ENCODE assay signal across 9 cellular contexts in the genomic region with DNA sequence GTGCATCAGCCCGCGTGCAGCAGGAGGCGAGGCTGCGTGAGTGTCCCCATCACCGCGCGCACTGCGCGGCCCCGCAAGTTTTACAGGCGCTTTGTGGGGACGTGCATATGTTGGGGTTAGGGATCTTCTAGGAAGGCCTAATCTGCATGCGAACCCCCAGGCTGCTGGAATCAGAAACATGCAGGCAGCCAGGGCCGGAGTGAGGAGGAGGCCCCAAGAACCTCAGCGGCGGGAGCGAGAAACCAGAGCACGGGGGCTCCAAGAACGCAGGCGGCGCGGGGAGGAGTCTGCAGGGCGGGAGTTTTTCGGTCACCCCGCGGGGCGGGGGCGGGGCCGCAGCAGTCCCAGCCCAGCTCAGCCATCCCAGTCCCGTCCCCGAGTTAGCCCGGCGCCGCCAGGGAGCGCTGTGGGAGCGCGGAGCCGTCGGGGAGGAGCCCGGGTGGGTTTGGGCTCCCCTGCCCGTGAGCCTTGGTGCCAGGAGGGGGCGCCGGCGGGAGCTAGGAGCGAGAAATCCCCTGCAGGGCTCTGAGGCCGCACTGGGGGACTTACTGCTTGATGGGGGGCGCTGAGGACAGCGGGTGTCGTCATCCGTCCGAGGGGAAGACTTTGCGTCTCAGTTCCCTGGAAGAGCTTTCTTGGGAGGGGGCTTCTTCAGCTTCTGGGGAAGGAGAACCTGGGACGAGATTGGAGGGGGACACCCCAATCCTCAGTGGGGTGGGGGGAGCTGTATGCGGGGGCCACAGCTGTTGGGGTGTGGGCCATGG. TPM values are rescaled to one million over a fixed set of nuclear protein-coding genes. Genes with fewer than 3 reads are reported as not detected.
DNase-seq lines count a peak whose midpoint lies in the region; ATAC-seq and TF ChIP-seq lines count a peak whose summit lies in the region.
"Had no signal": no experiment of that assay in that cellular context is flagged by ENCODE, and none has a peak within 500 bp of the region (broad histone marks: within the 10 kb centered on the region; RNA-seq: fewer than 3 reads in every experiment).

No MANE protein-coding gene starts in this region.

- no peaks in the 10 kb centered on the region for H3K9me2 ChIP-seq in Loucy (replicated peaks; ENCODE audit: low read depth, low read length)

- H3K27ac Mint-ChIP-seq in activated T-helper 2 cell treated with anti-CD3 and anti-CD28 coated beads, Interferon-gamma antibody, Interleukin-2, Interleukin-4, amounts not matched to agents 10 μg/mL and 5 μg/mL and 100 μg/mL, durations not matched to agents 14 hours and 24 hours and 36 hours = peak overlapping the region; percentile 62

- H3K4me3 ChIP-seq in Loucy (ENCODE audit: low read length, poor library complexity, severe bottlenecking) (peak overlapping the region; percentile 71), fibroblast of villous mesenchyme (ENCODE audit: low read depth, low read length) (peak overlapping the region; percentile 41), osteoblast (ENCODE audit: insufficient read depth, low read length) (peak overlapping the region; percentile 61), testis (peak overlapping the region in 1 of 2 donors; percentile 27)

- H3K4me1 ChIP-seq in Loucy (ENCODE audit: insufficient read depth, low read length, poor library complexity, severe bottlenecking) = peaks cover 5% of the 10 kb centered on the region
- H3K4me1 ChIP-seq in osteoblast (ENCODE audit: insufficient read depth, low read length) = peaks cover 5% of the 10 kb centered on the region
- peaks cover 42% of the 10 kb centered on the region for H3K4me1 ChIP-seq in testis

- H3K79me2 ChIP-seq in Loucy (ENCODE audit: insufficient read depth, low read length) (no peaks in the 10 kb centered on the region), osteoblast (ENCODE audit: insufficient read depth, low read length) (no peaks in the 10 kb centered on the region)

- TF ChIP-seq POLR2A in Raji (IDR thresholded peaks at IDR 0.05; ENCODE audit: insufficient read depth, low read depth, low read length) (0 out of 2 replicates have a peak, but pooled peaks have one; percentile 23), testis (IDR thresholded peaks at IDR 0.05) (no peak)

- H3K27me3 Mint-ChIP-seq in activated T-helper 2 cell treated with anti-CD3 and anti-CD28 coated beads, Interferon-gamma antibody, Interleukin-2, Interleukin-4, amounts not matched to agents 10 μg/mL and 5 μg/mL and 100 μg/mL, durations not matched to agents 14 hours and 24 hours and 36 hours (ENCODE audit: low read depth) = peaks cover 21% of the 10 kb centered on the region

- peaks cover 16% of the 10 kb centered on the region for H3K4me1 Mint-ChIP-seq in activated T-helper 2 cell treated with anti-CD3 and anti-CD28 coated beads, Interferon-gamma antibody, Interleukin-2, Interleukin-4, amounts not matched to agents 10 μg/mL and 5 μg/mL and 100 μg/mL, durations not matched to agents 14 hours and 24 hours and 36 hours (ENCODE audit: low read depth)

- H3K4me2 ChIP-seq in Loucy (ENCODE audit: low read depth, low read length, poor library complexity, severe bottlenecking) (peak overlapping the region; percentile 91), osteoblast (ENCODE audit: insufficient read depth, low read length) (peak overlapping the region; percentile 78)

- H3K27me3 ChIP-seq in Loucy (ENCODE audit: insufficient read depth, low read length, poor library complexity, severe bottlenecking) = no peaks in the 10 kb centered on the region
- peaks cover 29% of the 10 kb centered on the region for H3K27me3 ChIP-seq in osteoblast (ENCODE audit: insufficient read depth, low read length)
- H3K27me3 ChIP-seq in testis = no peaks in the 10 kb centered on the region

- 1 to 4% methylated on average over 13 to 36 of the region's 54 CpGs for WGBS in testis, 2 donors

- no peaks in the 10 kb centered on the region for H4K20me1 ChIP-seq in Loucy (ENCODE audit: insufficient read depth, low read length, poor library complexity, severe bottlenecking)
- H4K20me1 ChIP-seq in osteoblast (ENCODE audit: insufficient read depth, low read length) = no peaks in the 10 kb centered on the region

- TF ChIP-seq CTCF in Loucy (conservative IDR thresholded peaks at IDR 0.05; ENCODE audit: low read length) (peak; percentile 98), fibroblast of villous mesenchyme (IDR thresholded peaks at IDR 0.05; ENCODE audit: insufficient read depth, low read depth, low read length) (peak; percentile 99), osteoblast (IDR thresholded peaks at IDR 0.05; ENCODE audit: extremely low read depth, low read depth, low read length) (peak; percentile 80), testis (IDR thresholded peaks at IDR 0.05) (peak; percentile 67 to 81 (median 77))

- H3K4me3 Mint-ChIP-seq in activated T-helper 2 cell treated with anti-CD3 and anti-CD28 coated beads, Interferon-gamma antibody, Interleukin-2, Interleukin-4, amounts not matched to agents 10 μg/mL and 5 μg/mL and 100 μg/mL, durations not matched to agents 14 hours and 24 hours and 36 hours (ENCODE audit: low read depth) = peak overlapping the region; percentile 73

- no peaks in the 10 kb centered on the region for H3K36me3 Mint-ChIP-seq in activated T-helper 2 cell treated with anti-CD3 and anti-CD28 coated beads, Interferon-gamma antibody, Interleukin-2, Interleukin-4, amounts not matched to agents 10 μg/mL and 5 μg/mL and 100 μg/mL, durations not matched to agents 14 hours and 24 hours and 36 hours (ENCODE audit: low read depth)

- intact Hi-C loops in activated T-helper 2 cell treated with anti-CD3 and anti-CD28 coated beads, Interferon-gamma antibody, Interleukin-2, Interleukin-4, amounts not matched to agents 10 μg/mL and 5 μg/mL and 100 μg/mL, durations not matched to agents 14 hours and 24 hours and 36 hours (cut with micrococcal nuclease) = loop anchor here (1.0 to 10.0 kb wide), 2 partner anchors 100 to 161 kb away; a partner anchor contains a TSS
- intact Hi-C loops in testis (cut with DNase I; ENCODE audit: low total_unique reads) = no loop called here

- H3K9ac ChIP-seq in Loucy (ENCODE audit: low read depth, low read length, poor library complexity, severe bottlenecking) = peak overlapping the region; percentile 73

- no peaks in the 10 kb centered on the region for H3K9me3 Mint-ChIP-seq in activated T-helper 2 cell treated with anti-CD3 and anti-CD28 coated beads, Interferon-gamma antibody, Interleukin-2, Interleukin-4, amounts not matched to agents 10 μg/mL and 5 μg/mL and 100 μg/mL, durations not matched to agents 14 hours and 24 hours and 36 hours

- H3K27ac ChIP-seq in osteoblast (ENCODE audit: low read depth, low read length) (no peak overlapping the region), testis (no peak overlapping the region)
- H3K27ac ChIP-seq: epithelial cell of prostate had no signal

- ATAC-seq in GM21529 (IDR thresholded peaks at IDR 0.05; ENCODE audit: unreplicated experiment) = peak; percentile 73

- no peaks in the 10 kb centered on the region for H3F3A ChIP-seq in Loucy (ENCODE audit: low read depth)

- H3K9me3 ChIP-seq in Loucy (ENCODE audit: insufficient read depth, low read depth, low read length) = no peaks in the 10 kb centered on the region
- H3K9me3 ChIP-seq in osteoblast (ENCODE audit: low read depth, low read length) = no peaks in the 10 kb centered on the region
- no peaks in the 10 kb centered on the region for H3K9me3 ChIP-seq in testis

- H3K36me3 ChIP-seq in Loucy (ENCODE audit: insufficient read depth, low read length) (no peaks in the 10 kb centered on the region), osteoblast (ENCODE audit: insufficient read depth, low read length) (no peaks in the 10 kb centered on the region), testis (ENCODE audit: low read depth, missing control alignments) (no peaks in the 10 kb centered on the region)

- DNase-seq in CMK (ENCODE audit: low read depth) (peak; percentile 89), fibroblast of villous mesenchyme (ENCODE audit: low read depth) (peak; percentile 87), osteoblast (ENCODE audit: insufficient read length, low spot score, missing footprints) (peak; percentile 100), testis (peak; percentile 89)
- DNase-seq in activated T-helper 2 cell treated with anti-CD3 and anti-CD28 coated beads, Interferon-gamma antibody, Interleukin-2, Interleukin-4, amounts not matched to agents 10 μg/mL and 5 μg/mL and 100 μg/mL, durations not matched to agents 14 hours and 24 hours and 36 hours (ENCODE audit: low spot score) = peak; percentile 93

- H2AFZ ChIP-seq in Loucy (ENCODE audit: low read length) = peak overlapping the region; percentile 93
- H2AFZ ChIP-seq in osteoblast (ENCODE audit: low read length) = peak overlapping the region; percentile 77

RNA-seq across cellular contexts. Expression of a gene that starts 0.9 kb away (rescaled TPM):
- total RNA-seq in activated T-helper 2 cell treated with anti-CD3 and anti-CD28 coated beads, Interferon-gamma antibody, Interleukin-2, Interleukin-4, amounts not matched to agents 10 μg/mL and 5 μg/mL and 100 μg/mL, durations not matched to agents 14 hours and 24 hours and 36 hours = 0.85 and 0.87 TPM in 2 replicates
- 0.32 TPM in 1 of 2 replicates, not detected in the other for total RNA-seq in fibroblast of villous mesenchyme
- total RNA-seq in osteoblast = not detected in 2 replicates
- 10 to 100 TPM in 1 of 2 donors, 1 to 10 TPM in 1; 6.5 to 13.5 TPM for total RNA-seq in testis
- 1.7 TPM for polyA plus RNA-seq in testis (ENCODE audit: insufficient read depth, low read depth, low replicate concordance)

RNA-seq across cellular contexts. Expression of a gene that starts 13.0 kb away (rescaled TPM):
- 74.0 and 84.3 TPM in 2 replicates for total RNA-seq in activated T-helper 2 cell treated with anti-CD3 and anti-CD28 coated beads, Interferon-gamma antibody, Interleukin-2, Interleukin-4, amounts not matched to agents 10 μg/mL and 5 μg/mL and 100 μg/mL, durations not matched to agents 14 hours and 24 hours and 36 hours
- total RNA-seq in fibroblast of villous mesenchyme (15.8 and 19.9 TPM in 2 replicates), osteoblast (21.2 and 30.0 TPM in 2 replicates), testis (100 to 1,000 TPM in 1 of 2 donors, 10 to 100 TPM in 1; 92.2 to 114 TPM)
- polyA plus RNA-seq in testis (ENCODE audit: insufficient read depth, low read depth, low replicate concordance) = 75.6 TPM

RNA-seq across cellular contexts. Expression of a gene that starts 19.4 kb away (rescaled TPM):
- 5.7 and 6.1 TPM in 2 replicates for total RNA-seq in activated T-helper 2 cell treated with anti-CD3 and anti-CD28 coated beads, Interferon-gamma antibody, Interleukin-2, Interleukin-4, amounts not matched to agents 10 μg/mL and 5 μg/mL and 100 μg/mL, durations not matched to agents 14 hours and 24 hours and 36 hours
- under 0.01 and 0.32 TPM in 2 replicates for total RNA-seq in fibroblast of villous mesenchyme
- total RNA-seq in osteoblast = 0.29 and 0.36 TPM in 2 replicates
- 10 to 100 TPM; 24.0 to 35.0 TPM for total RNA-seq in testis
- 54.9 TPM for polyA plus RNA-seq in testis (ENCODE audit: insufficient read depth, low read depth, low replicate concordance)

RNA-seq across cellular contexts. Expression of a gene that starts 35.6 kb away (rescaled TPM):
- not detected in 2 replicates for total RNA-seq in activated T-helper 2 cell treated with anti-CD3 and anti-CD28 coated beads, Interferon-gamma antibody, Interleukin-2, Interleukin-4, amounts not matched to agents 10 μg/mL and 5 μg/mL and 100 μg/mL, durations not matched to agents 14 hours and 24 hours and 36 hours
- total RNA-seq in fibroblast of villous mesenchyme (not detected in 2 replicates), osteoblast (not detected in 2 replicates), testis (under 1 TPM; 0.19 to 0.39 TPM)
- 0.84 TPM for polyA plus RNA-seq in testis (ENCODE audit: insufficient read depth, low read depth, low replicate concordance)

RNA-seq across cellular contexts. Expression of a gene that starts 47.3 kb away (rescaled TPM):
- not detected in 2 replicates for total RNA-seq in activated T-helper 2 cell treated with anti-CD3 and anti-CD28 coated beads, Interferon-gamma antibody, Interleukin-2, Interleukin-4, amounts not matched to agents 10 μg/mL and 5 μg/mL and 100 μg/mL, durations not matched to agents 14 hours and 24 hours and 36 hours
- total RNA-seq in fibroblast of villous mesenchyme = under 0.01 TPM in 1 of 2 replicates, not detected in the other
- not detected in 2 replicates for total RNA-seq in osteoblast
- 1 to 10 TPM; 1.1 to 4.4 TPM for total RNA-seq in testis
- 3.5 TPM for polyA plus RNA-seq in testis (ENCODE audit: insufficient read depth, low read depth, low replicate concordance)
